ENCODE assay signal across 1 cellular context in the genomic region with DNA sequence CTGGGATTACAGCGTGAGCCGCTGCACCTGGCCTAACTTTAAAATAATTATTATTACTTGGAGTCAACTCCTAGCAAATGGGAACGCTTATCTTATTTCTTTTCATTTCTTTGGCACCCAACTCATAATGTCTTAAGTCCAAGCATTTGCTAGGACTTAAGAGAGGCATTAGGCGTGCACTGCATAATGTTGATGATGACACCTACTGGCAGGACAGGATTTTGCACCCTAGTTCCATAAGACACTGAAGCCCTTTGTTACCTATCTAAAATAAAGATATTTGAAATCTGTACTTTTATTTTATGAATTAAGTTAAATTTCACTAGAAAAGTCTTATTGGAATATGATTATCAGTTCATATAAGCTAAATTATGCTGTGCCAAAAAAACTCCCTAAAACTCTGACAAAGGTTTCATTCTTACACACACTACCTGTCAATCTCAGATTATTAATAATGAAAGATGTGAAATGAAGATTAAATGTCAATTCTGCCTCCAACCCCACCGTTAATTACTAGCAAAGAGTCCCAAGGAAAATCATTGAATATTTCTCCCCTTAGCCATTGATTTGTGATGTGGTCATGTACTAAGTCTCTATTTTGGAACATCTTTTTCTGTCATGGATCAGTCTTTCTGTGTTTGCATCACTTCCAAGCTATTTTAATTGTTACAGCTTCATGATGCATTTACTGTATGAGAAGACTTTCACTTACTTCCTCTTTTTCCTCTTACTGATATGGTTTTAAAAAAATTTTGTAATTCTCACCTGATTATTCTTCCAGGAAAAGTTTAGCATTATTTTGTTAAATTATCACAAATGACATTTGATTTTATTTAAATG.
TF ChIP-seq lines count a peak whose summit lies in the region.

No MANE protein-coding gene starts in this region.

TF ChIP-seq in K562, 482 proteins besides CTCF, POLR2A, EP300 and RAD21:
- peak; percentile 97 for TF ChIP-seq ZNF764 (CRISPR knock-in tag; IDR thresholded peaks at IDR 0.05; ENCODE audit: low read depth)
- no peak for TF ChIP-seq ZNF174 (CRISPR knock-in tag; IDR thresholded peaks at IDR 0.05)
TF ChIP-seq in K562: peak in this region for 1.
